ENCODE assay signal across 15 cellular contexts in genomic region chr22:27274770-27275449, GRCh38.
"Had no signal": no experiment of that assay in that cellular context is flagged by ENCODE, and none has a peak within 500 bp of the region (broad histone marks: within the 10 kb centered on the region; RNA-seq: fewer than 3 reads in every experiment).

No MANE protein-coding gene starts in this region.

- H3K9me3 Mint-ChIP-seq: activated CD4-positive, alpha-beta T cell treated with anti-CD3 and anti-CD28 coated beads, Interleukin-2, amount 10 ng/mL, durations not matched to agents 7 days and 5 days; type B pancreatic cell had no signal

- H3K4me3 Mint-ChIP-seq: activated B cell treated with CpG ODN at 0.5 μM for 24 hours; activated CD4-positive, alpha-beta T cell treated with anti-CD3 and anti-CD28 coated beads, Interleukin-2, amount 10 ng/mL, durations not matched to agents 7 days and 5 days; activated T-helper 17 cell treated with anti-CD3 and anti-CD28 coated beads, Interleukin-2, amount 50 U/mL, for 72 hours; stimulated activated memory B cell treated with anti-CD40 and anti-IgM and Interleukin-4, amounts not matched to agents 10 μg/mL and 1 μg/mL and 100 μg/mL, for 72 hours; T-helper 17 cell; type B pancreatic cell had no signal

- H3K27ac Mint-ChIP-seq: activated B cell treated with CpG ODN at 0.5 μM for 24 hours; activated CD4-positive, alpha-beta T cell treated with anti-CD3 and anti-CD28 coated beads, Interleukin-2, amount 10 ng/mL, durations not matched to agents 7 days and 5 days; activated T-helper 17 cell treated with anti-CD3 and anti-CD28 coated beads, Interleukin-2, amount 50 U/mL, for 72 hours; stimulated activated memory B cell treated with anti-CD40 and anti-IgM and Interleukin-4, amounts not matched to agents 10 μg/mL and 1 μg/mL and 100 μg/mL, for 72 hours; T-helper 17 cell; type B pancreatic cell had no signal

- ATAC-seq: activated T-helper 17 cell treated with anti-CD3 and anti-CD28 coated beads, Interleukin-2, amount 50 U/mL, for 72 hours; gastroesophageal sphincter; stimulated activated memory B cell treated with anti-CD40 and anti-IgM and Interleukin-4, amounts not matched to agents 10 μg/mL and 1 μg/mL and 100 μg/mL, for 72 hours; T-helper 17 cell had no signal

- H3K4me1 Mint-ChIP-seq: activated B cell treated with CpG ODN at 0.5 μM for 24 hours; activated CD4-positive, alpha-beta T cell treated with anti-CD3 and anti-CD28 coated beads, Interleukin-2, amount 10 ng/mL, durations not matched to agents 7 days and 5 days; activated T-helper 17 cell treated with anti-CD3 and anti-CD28 coated beads, Interleukin-2, amount 50 U/mL, for 72 hours; stimulated activated memory B cell treated with anti-CD40 and anti-IgM and Interleukin-4, amounts not matched to agents 10 μg/mL and 1 μg/mL and 100 μg/mL, for 72 hours; T-helper 17 cell had no signal

- H3K27me3 ChIP-seq: cardiac muscle cell, right atrium auricular region had no signal

- FAIRE-seq: colon had no signal

- H3K27ac ChIP-seq: cardiac muscle cell, esophagus squamous epithelium, gastroesophageal sphincter, right atrium auricular region had no signal

- H3K27me3 Mint-ChIP-seq: activated CD4-positive, alpha-beta T cell treated with anti-CD3 and anti-CD28 coated beads, Interleukin-2, amount 10 ng/mL, durations not matched to agents 7 days and 5 days; stimulated activated memory B cell treated with anti-CD40 and anti-IgM and Interleukin-4, amounts not matched to agents 10 μg/mL and 1 μg/mL and 100 μg/mL, for 72 hours had no signal

- DNase-seq: activated B cell treated with CpG ODN at 0.5 μM for 24 hours; activated CD4-positive, alpha-beta T cell treated with anti-CD3 and anti-CD28 coated beads, Interleukin-2, amount 10 ng/mL, durations not matched to agents 7 days and 5 days; activated CD8-positive, alpha-beta memory T cell treated with anti-CD3 and anti-CD28 coated beads for 24 hours; activated naive CD4-positive, alpha-beta T cell treated with anti-CD3 and anti-CD28 coated beads, Interleukin-2, amount 50 U/mL, for 16 hours; amygdala; esophagus squamous epithelium; substantia nigra; T-helper 17 cell had no signal

- H3K4me3 ChIP-seq: cardiac muscle cell, esophagus squamous epithelium, gastroesophageal sphincter, right atrium auricular region had no signal

- H3K36me3 ChIP-seq: cardiac muscle cell, esophagus squamous epithelium, gastroesophageal sphincter, right atrium auricular region had no signal

- H3K36me3 Mint-ChIP-seq: stimulated activated memory B cell treated with anti-CD40 and anti-IgM and Interleukin-4, amounts not matched to agents 10 μg/mL and 1 μg/mL and 100 μg/mL, for 72 hours; type B pancreatic cell had no signal
